Comparison of ENCODE assay signal across 8 cellular contexts in the genomic region with DNA sequence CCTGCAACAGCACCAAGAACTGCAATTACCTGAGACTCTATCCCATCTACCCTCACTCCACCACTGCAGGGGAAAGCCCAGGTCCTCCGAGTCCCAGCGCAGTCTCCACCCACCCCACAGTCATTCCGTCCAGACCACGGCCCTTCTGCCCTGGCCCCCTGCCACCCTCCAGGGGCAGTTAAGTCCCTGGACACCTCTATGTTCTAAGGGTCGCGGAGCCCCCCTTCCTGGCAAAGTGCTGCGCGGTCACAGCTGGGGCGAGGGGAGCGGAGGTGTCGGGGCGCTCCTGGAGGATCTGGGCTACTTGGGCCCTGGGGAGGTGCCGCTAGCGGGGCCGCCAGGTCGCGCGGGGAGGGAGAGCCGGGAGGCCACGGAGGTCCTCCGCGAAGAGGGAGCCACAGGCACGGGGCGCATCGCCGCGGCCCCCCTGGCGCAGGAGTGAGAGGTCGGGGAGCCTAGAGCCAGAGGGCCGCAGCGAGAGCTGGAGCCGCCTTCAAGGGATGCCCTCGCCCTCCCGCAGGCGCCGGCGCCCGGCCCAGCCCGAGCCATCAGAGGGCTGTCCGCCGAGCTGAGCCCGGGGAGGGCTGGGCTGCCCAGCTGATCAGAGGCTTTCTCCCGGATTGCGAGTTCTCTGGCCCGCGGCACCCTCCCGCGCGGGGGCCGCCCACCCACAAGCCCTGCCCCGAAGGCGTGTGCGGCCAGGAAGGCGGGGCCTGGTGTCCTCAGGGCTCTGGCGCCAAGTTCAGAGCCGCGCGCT. TPM values are rescaled to one million over a fixed set of nuclear protein-coding genes. Genes with fewer than 3 reads are reported as not detected.
DNase-seq lines count a peak whose midpoint lies in the region; ATAC-seq and TF ChIP-seq lines count a peak whose summit lies in the region.

No MANE protein-coding gene starts in this region.

- peaks cover 16% of the 10 kb centered on the region for H3K4me1 Mint-ChIP-seq in activated B cell treated with CpG ODN at 0.5 μM for 24 hours
- peaks cover 15% of the 10 kb centered on the region for H3K4me1 Mint-ChIP-seq in central memory CD8-positive, alpha-beta T cell

- DNase-seq in GM06990 (ENCODE audit: extremely low read depth, insufficient read length): peak; percentile 43
- peak; percentile 39 for DNase-seq in HuH-7 (ENCODE audit: low spot score)
- peak; percentile 58 for DNase-seq in activated B cell treated with CpG ODN at 0.5 μM for 24 hours
- DNase-seq in central memory CD8-positive, alpha-beta T cell (ENCODE audit: low spot score in 2 of 2): peak; percentile 37 to 42
- DNase-seq in iris pigment epithelial cell (ENCODE audit: low read depth): peak; percentile 83
- DNase-seq in smooth muscle cell (lab: John Stamatoyannopoulos, UW; ENCODE audit: unreplicated experiment): peak; percentile 32
- no peak for DNase-seq in 8988T

- H3K9me3 ChIP-seq in smooth muscle cell (replicated peaks; ENCODE audit: low read depth): no peaks in the 10 kb centered on the region

- H3K4me3 Mint-ChIP-seq in activated B cell treated with CpG ODN at 0.5 μM for 24 hours: peak overlapping the region; percentile 61
- H3K4me3 Mint-ChIP-seq in central memory CD8-positive, alpha-beta T cell: peak overlapping the region; percentile 72

- POLR2A ChIA-PET in activated B cell treated with CpG ODN at 0.5 μM for 24 hours (lab: Charles Lee): interaction anchor here (0.6 kb wide), 1 partner anchor 176 kb away, joined by 5 read pairs; no protein-coding TSS in a partner anchor

- H3K9ac ChIP-seq in smooth muscle cell (ENCODE audit: low read depth): no peak overlapping the region

- no peak for TF ChIP-seq CTCF in GM06990 (IDR thresholded peaks at IDR 0.05; ENCODE audit: insufficient read depth, low read length, poor library complexity, severe bottlenecking)
- no peak for TF ChIP-seq CTCF in activated B cell treated with CpG ODN at 0.5 μM for 24 hours (IDR thresholded peaks at IDR 0.05)
- no peak for TF ChIP-seq CTCF in smooth muscle cell (IDR thresholded peaks at IDR 0.05; ENCODE audit: borderline replicate concordance, insufficient read depth, poor library complexity, severe bottlenecking)

- intact Hi-C loops in activated B cell treated with CpG ODN at 0.5 μM for 24 hours (cut with micrococcal nuclease): loop anchor here (10.0 kb wide), 1 partner anchor 248 kb away; a partner anchor contains a TSS

- H3K4me3 ChIP-seq in GM06990 (replicated peaks; ENCODE audit: low read depth, low read length) (peak overlapping the region; percentile 44), smooth muscle cell (peak overlapping the region; percentile 55)

- peak overlapping the region; percentile 90 for H3K4me2 ChIP-seq in smooth muscle cell

- peaks cover 2% of the 10 kb centered on the region for H3F3A ChIP-seq in smooth muscle cell (ENCODE audit: low read depth)

- no peaks in the 10 kb centered on the region for H3K79me2 ChIP-seq in smooth muscle cell (ENCODE audit: low read depth)

- 2% methylated on average over 55 of the region's 58 CpGs for WGBS in smooth muscle cell (ENCODE audit: low lambda C conversion rate)

- no peaks in the 10 kb centered on the region for H3K4me1 ChIP-seq in smooth muscle cell (ENCODE audit: low read depth)

- CTCF ChIA-PET in activated B cell treated with CpG ODN at 0.5 μM for 24 hours (lab: Charles Lee): no interaction called here

- peak; percentile 82 for ATAC-seq in activated B cell treated with CpG ODN at 0.5 μM for 24 hours (ENCODE audit: low read depth)
- peak; percentile 85 for ATAC-seq in central memory CD8-positive, alpha-beta T cell (replicated peaks; ENCODE audit: extremely low read depth, poor library complexity, severe bottlenecking)
- no peak for ATAC-seq in GM19395 (IDR thresholded peaks at IDR 0.05; ENCODE audit: unreplicated experiment)

- peaks cover 36% of the 10 kb centered on the region for H3K27me3 Mint-ChIP-seq in activated B cell treated with CpG ODN at 0.5 μM for 24 hours
- no peaks in the 10 kb centered on the region for H3K27me3 Mint-ChIP-seq in central memory CD8-positive, alpha-beta T cell

- H3K9me3 Mint-ChIP-seq in activated B cell treated with CpG ODN at 0.5 μM for 24 hours: no peaks in the 10 kb centered on the region
- H3K9me3 Mint-ChIP-seq in central memory CD8-positive, alpha-beta T cell: no peaks in the 10 kb centered on the region

- H3K27me3 ChIP-seq in GM06990 (replicated peaks; ENCODE audit: control insufficient read depth, insufficient read depth, low read length): no peaks in the 10 kb centered on the region; the same call in 1 of the 2 replicates
- no peaks in the 10 kb centered on the region for H3K27me3 ChIP-seq in smooth muscle cell (ENCODE audit: low read depth)

- H4K20me1 ChIP-seq in smooth muscle cell (ENCODE audit: low read depth): no peaks in the 10 kb centered on the region

- H3K36me3 Mint-ChIP-seq in activated B cell treated with CpG ODN at 0.5 μM for 24 hours (ENCODE audit: low read depth): no peaks in the 10 kb centered on the region
- H3K36me3 Mint-ChIP-seq in central memory CD8-positive, alpha-beta T cell (ENCODE audit: insufficient read depth): no peaks in the 10 kb centered on the region

- no peaks in the 10 kb centered on the region for H3K36me3 ChIP-seq in GM06990 (ENCODE audit: control insufficient read depth, insufficient read depth, low read length)
- no peaks in the 10 kb centered on the region for H3K36me3 ChIP-seq in smooth muscle cell (ENCODE audit: low read depth)

- no peak overlapping the region for H3K27ac ChIP-seq in smooth muscle cell (ENCODE audit: low read depth)

- no peak overlapping the region for H3K27ac Mint-ChIP-seq in activated B cell treated with CpG ODN at 0.5 μM for 24 hours
- H3K27ac Mint-ChIP-seq in central memory CD8-positive, alpha-beta T cell (ENCODE audit: low read depth): no peak overlapping the region

- peak overlapping the region; percentile 69 for H2AFZ ChIP-seq in smooth muscle cell (ENCODE audit: low read depth)

RNA-seq across cellular contexts. Expression of a gene that starts 4.2 kb away (rescaled TPM):
- total RNA-seq in activated B cell treated with CpG ODN at 0.5 μM for 24 hours (not detected in 2 replicates), smooth muscle cell (not detected in 2 replicates)
- polyA plus RNA-seq in smooth muscle cell: not detected in 2 replicates
